ENCODE assay signal across 9 cellular contexts in the genomic region with DNA sequence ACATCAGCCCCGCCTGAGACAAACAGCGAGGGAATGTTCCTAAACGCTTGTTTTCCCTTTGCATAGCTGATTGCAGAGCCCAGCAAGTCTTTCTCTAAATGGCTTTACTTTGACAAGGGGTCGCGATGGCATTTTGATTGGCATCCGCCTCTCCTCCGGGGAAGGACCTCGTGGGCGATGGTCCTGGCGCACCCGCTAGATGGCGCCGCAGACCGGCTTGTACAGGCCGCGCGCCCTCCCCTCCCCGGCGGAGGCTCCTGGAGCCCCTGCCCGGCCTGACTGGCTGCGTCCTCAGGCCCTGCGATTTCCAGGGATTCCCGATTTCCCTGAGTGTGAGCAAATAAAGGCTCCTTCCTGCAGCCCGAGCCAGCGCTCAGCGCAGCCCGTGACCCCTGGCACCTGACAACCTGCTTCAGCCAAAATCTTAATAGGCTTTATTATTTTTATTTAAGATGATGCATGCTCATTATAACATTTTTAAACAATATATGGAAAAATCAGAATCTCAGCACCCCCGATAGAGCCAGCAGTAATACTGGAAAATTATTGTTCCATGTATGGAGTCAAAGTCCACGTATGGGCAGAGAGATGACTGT.
DNase-seq lines count a peak whose midpoint lies in the region; ATAC-seq and TF ChIP-seq lines count a peak whose summit lies in the region.
"Had no signal": no experiment of that assay in that cellular context is flagged by ENCODE, and none has a peak within 500 bp of the region (broad histone marks: within the 10 kb centered on the region; RNA-seq: fewer than 3 reads in every experiment).

No MANE protein-coding gene starts in this region.

- no peaks in the 10 kb centered on the region for H3K36me3 Mint-ChIP-seq in activated T-cell treated with anti-CD3 and anti-CD28 coated beads, Interleukin-2, amount 50 U/mL, for 4 hours (ENCODE audit: insufficient read depth)
- H3K36me3 Mint-ChIP-seq: activated naive CD4-positive, alpha-beta T cell treated with anti-CD3 and anti-CD28 coated beads, Interleukin-2, amount 50 U/mL, for 72 hours had no signal

- intact Hi-C loops in Panc1 (cut with micrococcal nuclease; ENCODE audit: unreplicated experiment) (loop anchor here (10.0 kb wide), 2 partner anchors 349 to 531 kb away; a partner anchor contains a TSS), esophagus muscularis mucosa (cut with DNase I) (loop anchor here (5.0 kb wide), 1 partner anchor 1214 kb away; no protein-coding TSS in a partner anchor), posterior cingulate gyrus (cut with DNase I) (loop anchor here (2.0 to 10.0 kb wide), 3 partner anchors 79 to 1213 kb away; a partner anchor contains a TSS)

- BruUV-seq in Panc1 (replicated peaks; lab: Mats Ljungman, UMichigan), result no TSS peak

- H3K9me3 ChIP-seq in Panc1 (ENCODE audit: control insufficient read depth, insufficient read depth, low read depth, low read length) (no peaks in the 10 kb centered on the region), esophagus muscularis mucosa (no peaks in the 10 kb centered on the region)

- CTCF ChIA-PET in Panc1 (lab: Charles Lee), result no interaction called here

- H3K27me3 ChIP-seq in Panc1 (ENCODE audit: control insufficient read depth, insufficient read depth, low read length) (0 out of 2 replicates have a peak, but pooled peaks cover 2% of the 10 kb centered on the region), esophagus muscularis mucosa (peaks cover 0 to 34% (median 2%) of the 10 kb centered on the region in 4 donors)

- H3K36me3 ChIP-seq in Panc1 (ENCODE audit: control insufficient read depth, insufficient read depth, low read length) (no peaks in the 10 kb centered on the region), esophagus muscularis mucosa (no peaks in the 10 kb centered on the region)

- H3K4me3 ChIP-seq in Panc1 (ENCODE audit: low read depth in 2 of 2, low read length in 2 of 2) (no peak overlapping the region), esophagus muscularis mucosa (no peak overlapping the region)

- no peak overlapping the region for H3K27ac ChIP-seq in Panc1 (ENCODE audit: low read length)
- no peak overlapping the region for H3K27ac ChIP-seq in esophagus muscularis mucosa (replicated peaks in 1 of 4)

- H3K4me1 Mint-ChIP-seq in activated T-cell treated with anti-CD3 and anti-CD28 coated beads, Interleukin-2, amount 50 U/mL, for 4 hours (ENCODE audit: low read depth), result no peaks in the 10 kb centered on the region

- peak; percentile 92 for TF ChIP-seq CTCF in Panc1 (IDR thresholded peaks at IDR 0.05)
- TF ChIP-seq CTCF in esophagus muscularis mucosa (IDR thresholded peaks at IDR 0.05), result peak; percentile 58 to 72 (median 61)
- TF ChIP-seq CTCF in omental fat pad (IDR thresholded peaks at IDR 0.05), result no peak

- no peak for ATAC-seq in activated T-cell treated with anti-CD3 and anti-CD28 coated beads, Interleukin-2, amount 50 U/mL, for 4 hours
- ATAC-seq in HG02852 (IDR thresholded peaks at IDR 0.05; ENCODE audit: unreplicated experiment), result peak; percentile 61
- ATAC-seq in Panc1, result peak; percentile 90
- no peak for ATAC-seq in omental fat pad (ENCODE audit: low FRiP score)

- H3K4me3 Mint-ChIP-seq in activated T-cell treated with anti-CD3 and anti-CD28 coated beads, Interleukin-2, amount 50 U/mL, for 4 hours, result no peak overlapping the region

- POLR2A ChIA-PET in Panc1 (lab: Charles Lee), result no interaction called here

- in situ Hi-C loops in Panc1 (cut with HindIII; ENCODE audit: low pct_unique_long_range_greater_than_20kb, low sequenced_read_pairs), result no loop called here

- H3K4me1 ChIP-seq in Panc1 (ENCODE audit: control insufficient read depth, insufficient read depth, low read length) (no peaks in the 10 kb centered on the region), esophagus muscularis mucosa (peaks cover 0 to 7% (median 6%) of the 10 kb centered on the region in 4 donors)

- TF ChIP-seq POLR2A in esophagus muscularis mucosa (IDR thresholded peaks at IDR 0.05; ENCODE audit: low read depth), result no peak

- WGBS in esophagus muscularis mucosa, result 7% methylated on average over 27 of the region's 29 CpGs

- no peak for TF ChIP-seq EP300 in esophagus muscularis mucosa (IDR thresholded peaks at IDR 0.05)

- H3K27me3 Mint-ChIP-seq in activated T-cell treated with anti-CD3 and anti-CD28 coated beads, Interleukin-2, amount 50 U/mL, for 4 hours (ENCODE audit: low read depth), result peaks cover 20% of the 10 kb centered on the region

- DNase-seq in activated T-cell treated with anti-CD3 and anti-CD28 coated beads for 48 hours (ENCODE audit: low read depth), result peak; percentile 21
- DNase-seq in activated T-cell treated with anti-CD3 and anti-CD28 coated beads, Interleukin-2, amount 50 U/mL, for 4 hours, result no peak
- DNase-seq in Panc1 (ENCODE audit: low read depth, low spot score), result no peak
- no peak for DNase-seq in esophagus muscularis mucosa (ENCODE audit: extremely low spot score)
- DNase-seq in posterior cingulate gyrus, result peak; percentile 47 to 97 (median 77)
- no peak for DNase-seq in omental fat pad (ENCODE audit: low spot score)
- no peak for DNase-seq in kidney glomerular epithelial cell (lab: John Stamatoyannopoulos, UW)

- no peaks in the 10 kb centered on the region for H3K9me3 Mint-ChIP-seq in activated T-cell treated with anti-CD3 and anti-CD28 coated beads, Interleukin-2, amount 50 U/mL, for 4 hours
- H3K9me3 Mint-ChIP-seq: activated naive CD4-positive, alpha-beta T cell treated with anti-CD3 and anti-CD28 coated beads, Interleukin-2, amount 50 U/mL, for 72 hours had no signal

Comparison
In these comparisons a context has a peak if more than half of its experiments do, and no peak if none do; other contexts are left out.
1. DNase-seq: peak in activated T-cell treated with anti-CD3 and anti-CD28 coated beads for 48 hours (single experiment) and posterior cingulate gyrus (10 of 10); none in activated T-cell treated with anti-CD3 and anti-CD28 coated beads, Interleukin-2, amount 50 U/mL, for 4 hours (single experiment), Panc1 (single experiment), esophagus muscularis mucosa (single experiment), omental fat pad (single experiment) and kidney glomerular epithelial cell (single experiment).
2. ATAC-seq: peak in HG02852 (single experiment) and Panc1 (single experiment); none in activated T-cell treated with anti-CD3 and anti-CD28 coated beads, Interleukin-2, amount 50 U/mL, for 4 hours (0 of 2) and omental fat pad (single experiment).
3. CTCF ChIP-seq: peak in Panc1 (single experiment) and esophagus muscularis mucosa (3 of 3); none in omental fat pad (0 of 3).